Comparison of ENCODE assay signal across 1 cellular context in the genomic region with DNA sequence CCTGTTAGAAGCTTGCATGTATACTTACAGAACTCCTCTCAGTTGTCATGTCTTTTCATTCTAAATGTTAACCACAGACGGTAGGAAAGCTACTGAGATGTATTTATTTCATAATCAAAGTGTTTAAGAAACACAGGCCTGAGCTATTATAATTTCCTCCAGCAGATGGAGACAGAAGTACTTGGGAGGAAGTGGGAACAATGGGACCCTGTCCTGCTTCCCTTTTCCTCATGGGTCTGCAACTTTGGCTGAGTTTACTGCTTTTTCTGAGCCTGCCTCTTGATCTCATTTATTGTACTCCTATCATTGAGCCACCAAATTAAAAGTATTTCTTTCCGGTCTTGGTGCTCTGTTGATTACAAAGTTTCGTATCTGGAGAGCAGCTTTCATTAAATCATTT.
TF ChIP-seq lines count a peak whose summit lies in the region.

No MANE protein-coding gene starts in this region.

TF ChIP-seq in GM23338, 12 proteins besides CTCF, POLR2A, EP300 and RAD21 (continued from another document):
- TF ChIP-seq, protein P1, sequence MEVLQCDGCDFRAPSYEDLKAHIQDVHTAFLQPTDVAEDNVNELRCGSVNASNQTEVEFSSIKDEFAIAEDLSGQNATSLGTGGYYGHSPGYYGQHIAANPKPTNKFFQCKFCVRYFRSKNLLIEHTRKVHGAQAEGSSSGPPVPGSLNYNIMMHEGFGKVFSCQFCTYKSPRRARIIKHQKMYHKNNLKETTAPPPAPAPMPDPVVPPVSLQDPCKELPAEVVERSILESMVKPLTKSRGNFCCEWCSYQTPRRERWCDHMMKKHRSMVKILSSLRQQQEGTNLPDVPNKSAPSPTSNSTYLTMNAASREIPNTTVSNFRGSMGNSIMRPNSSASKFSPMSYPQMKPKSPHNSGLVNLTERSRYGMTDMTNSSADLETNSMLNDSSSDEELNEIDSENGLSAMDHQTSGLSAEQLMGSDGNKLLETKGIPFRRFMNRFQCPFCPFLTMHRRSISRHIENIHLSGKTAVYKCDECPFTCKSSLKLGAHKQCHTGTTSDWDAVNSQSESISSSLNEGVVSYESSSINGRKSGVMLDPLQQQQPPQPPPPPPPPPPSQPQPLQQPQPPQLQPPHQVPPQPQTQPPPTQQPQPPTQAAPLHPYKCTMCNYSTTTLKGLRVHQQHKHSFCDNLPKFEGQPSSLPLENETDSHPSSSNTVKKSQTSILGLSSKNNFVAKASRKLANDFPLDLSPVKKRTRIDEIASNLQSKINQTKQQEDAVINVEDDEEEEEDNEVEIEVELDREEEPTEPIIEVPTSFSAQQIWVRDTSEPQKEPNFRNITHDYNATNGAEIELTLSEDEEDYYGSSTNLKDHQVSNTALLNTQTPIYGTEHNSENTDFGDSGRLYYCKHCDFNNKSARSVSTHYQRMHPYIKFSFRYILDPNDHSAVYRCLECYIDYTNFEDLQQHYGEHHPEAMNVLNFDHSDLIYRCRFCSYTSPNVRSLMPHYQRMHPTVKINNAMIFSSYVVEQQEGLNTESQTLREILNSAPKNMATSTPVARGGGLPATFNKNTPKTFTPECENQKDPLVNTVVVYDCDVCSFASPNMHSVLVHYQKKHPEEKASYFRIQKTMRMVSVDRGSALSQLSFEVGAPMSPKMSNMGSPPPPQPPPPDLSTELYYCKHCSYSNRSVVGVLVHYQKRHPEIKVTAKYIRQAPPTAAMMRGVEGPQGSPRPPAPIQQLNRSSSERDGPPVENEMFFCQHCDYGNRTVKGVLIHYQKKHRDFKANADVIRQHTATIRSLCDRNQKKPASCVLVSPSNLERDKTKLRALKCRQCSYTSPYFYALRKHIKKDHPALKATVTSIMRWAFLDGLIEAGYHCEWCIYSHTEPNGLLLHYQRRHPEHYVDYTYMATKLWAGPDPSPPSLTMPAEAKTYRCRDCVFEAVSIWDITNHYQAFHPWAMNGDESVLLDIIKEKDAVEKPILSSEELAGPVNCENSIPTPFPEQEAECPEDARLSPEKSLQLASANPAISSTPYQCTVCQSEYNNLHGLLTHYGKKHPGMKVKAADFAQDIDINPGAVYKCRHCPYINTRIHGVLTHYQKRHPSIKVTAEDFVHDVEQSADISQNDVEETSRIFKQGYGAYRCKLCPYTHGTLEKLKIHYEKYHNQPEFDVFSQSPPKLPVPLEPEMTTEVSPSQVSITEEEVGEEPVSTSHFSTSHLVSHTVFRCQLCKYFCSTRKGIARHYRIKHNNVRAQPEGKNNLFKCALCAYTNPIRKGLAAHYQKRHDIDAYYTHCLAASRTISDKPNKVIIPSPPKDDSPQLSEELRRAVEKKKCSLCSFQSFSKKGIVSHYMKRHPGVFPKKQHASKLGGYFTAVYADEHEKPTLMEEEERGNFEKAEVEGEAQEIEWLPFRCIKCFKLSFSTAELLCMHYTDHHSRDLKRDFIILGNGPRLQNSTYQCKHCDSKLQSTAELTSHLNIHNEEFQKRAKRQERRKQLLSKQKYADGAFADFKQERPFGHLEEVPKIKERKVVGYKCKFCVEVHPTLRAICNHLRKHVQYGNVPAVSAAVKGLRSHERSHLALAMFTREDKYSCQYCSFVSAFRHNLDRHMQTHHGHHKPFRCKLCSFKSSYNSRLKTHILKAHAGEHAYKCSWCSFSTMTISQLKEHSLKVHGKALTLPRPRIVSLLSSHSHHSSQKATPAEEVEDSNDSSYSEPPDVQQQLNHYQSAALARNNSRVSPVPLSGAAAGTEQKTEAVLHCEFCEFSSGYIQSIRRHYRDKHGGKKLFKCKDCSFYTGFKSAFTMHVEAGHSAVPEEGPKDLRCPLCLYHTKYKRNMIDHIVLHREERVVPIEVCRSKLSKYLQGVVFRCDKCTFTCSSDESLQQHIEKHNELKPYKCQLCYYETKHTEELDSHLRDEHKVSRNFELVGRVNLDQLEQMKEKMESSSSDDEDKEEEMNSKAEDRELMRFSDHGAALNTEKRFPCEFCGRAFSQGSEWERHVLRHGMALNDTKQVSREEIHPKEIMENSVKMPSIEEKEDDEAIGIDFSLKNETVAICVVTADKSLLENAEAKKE (CRISPR knock-in tag; IDR thresholded peaks at IDR 0.05): no peak
- TF ChIP-seq EZH2phosphoT487 (IDR thresholded peaks at IDR 0.05; ENCODE audit: unreplicated experiment) (no peak), NANOG (IDR thresholded peaks at IDR 0.05; ENCODE audit: borderline replicate concordance) (no peak), ZNF331 (CRISPR knock-in tag; IDR thresholded peaks at IDR 0.05; ENCODE audit: low read depth) (no peak)
